1 cellular context compared by ENCODE assay signal in the genomic region with DNA sequence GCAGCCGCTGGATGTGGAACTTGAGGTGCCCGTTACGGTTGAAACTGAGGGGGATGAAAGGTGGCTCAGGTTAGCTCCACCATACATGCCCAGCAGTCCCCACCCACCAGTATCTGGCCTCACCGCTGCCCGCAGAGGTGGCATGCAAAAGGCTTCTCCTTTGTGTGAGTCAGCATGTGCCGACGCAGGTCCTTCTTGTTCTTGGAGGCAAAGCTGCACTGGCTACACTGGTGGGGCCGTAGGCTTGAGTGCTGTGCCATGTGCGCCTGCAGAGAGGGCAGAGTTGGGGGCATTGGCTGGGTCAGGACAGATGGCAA.
TF ChIP-seq lines count a peak whose summit lies in the region.

No MANE protein-coding gene starts in this region.

TF ChIP-seq in GM12878, 131 proteins besides CTCF, POLR2A, EP300 and RAD21:
- TF ChIP-seq BRCA1 (IDR thresholded peaks at IDR 0.05; ENCODE audit: low read depth, low read length), result no peak
- TF ChIP-seq, protein P1, sequence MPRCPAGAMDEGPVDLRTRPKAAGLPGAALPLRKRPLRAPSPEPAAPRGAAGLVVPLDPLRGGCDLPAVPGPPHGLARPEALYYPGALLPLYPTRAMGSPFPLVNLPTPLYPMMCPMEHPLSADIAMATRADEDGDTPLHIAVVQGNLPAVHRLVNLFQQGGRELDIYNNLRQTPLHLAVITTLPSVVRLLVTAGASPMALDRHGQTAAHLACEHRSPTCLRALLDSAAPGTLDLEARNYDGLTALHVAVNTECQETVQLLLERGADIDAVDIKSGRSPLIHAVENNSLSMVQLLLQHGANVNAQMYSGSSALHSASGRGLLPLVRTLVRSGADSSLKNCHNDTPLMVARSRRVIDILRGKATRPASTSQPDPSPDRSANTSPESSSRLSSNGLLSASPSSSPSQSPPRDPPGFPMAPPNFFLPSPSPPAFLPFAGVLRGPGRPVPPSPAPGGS (IDR thresholded peaks at IDR 0.05; ENCODE audit: borderline replicate concordance, insufficient read depth, low read depth, low read length, poor library complexity, severe bottlenecking), result peak; percentile 64
